Comparison of ENCODE assay signal across 8 cellular contexts in genomic region chr1:59730759-59731478, GRCh38.
DNase-seq lines count a peak whose midpoint lies in the region; ATAC-seq and TF ChIP-seq lines count a peak whose summit lies in the region.

No MANE protein-coding gene starts in this region.

- H3K9me3 ChIP-seq in right atrium auricular region (no peaks in the 10 kb centered on the region), sigmoid colon (no peaks in the 10 kb centered on the region)

- H3K27ac ChIP-seq in right atrium auricular region (peak overlapping the region; percentile 68 to 78), sigmoid colon (peak overlapping the region; percentile 79 to 89 (median 84))

- peaks cover 0 to 39% of the 10 kb centered on the region in 2 donors for H3K4me1 ChIP-seq in right atrium auricular region
- H3K4me1 ChIP-seq in sigmoid colon, result peaks cover 0 to 49% (median 36%) of the 10 kb centered on the region in 4 donors

- DNase-seq in AG04449 (ENCODE audit: low read depth, low spot score), result peak; percentile 82
- DNase-seq in HPDE6-E6E7 (ENCODE audit: extremely low spot score), result peak; percentile 75
- peak; percentile 96 for DNase-seq in amniotic epithelial cell (ENCODE audit: low read depth)
- DNase-seq in right atrium auricular region (ENCODE audit: low spot score), result peak; percentile 90
- peak; percentile 93 for DNase-seq in sigmoid colon
- DNase-seq in NCI-H1694 (lab: John Stamatoyannopoulos, UW), result no peak

- H3K36me3 ChIP-seq in right atrium auricular region (no peaks in the 10 kb centered on the region), sigmoid colon (no peaks in the 10 kb centered on the region)

- intact Hi-C loops in sigmoid colon (cut with DNase I), result no loop called here

- CTCF ChIA-PET in AG04449 (lab: Yijun Ruan, JAX), result interaction anchor here (0.9 to 1.2 kb wide), 2 partner anchors 13 to 32 kb away, joined by 3 to 4 read pairs; no protein-coding TSS in a partner anchor

- 43 to 49% methylated on average over 12 of the region's 12 CpGs for WGBS in sigmoid colon, 2 donors

- ATAC-seq in HG03175 (IDR thresholded peaks at IDR 0.05; ENCODE audit: unreplicated experiment) (no peak), HG03342 (IDR thresholded peaks at IDR 0.05; ENCODE audit: unreplicated experiment) (no peak)

- peak in 3 of 4 donors; percentile 26 to 64 (median 47) for TF ChIP-seq EP300 in sigmoid colon (IDR thresholded peaks at IDR 0.05)

- POLR2A ChIA-PET in AG04449 (lab: Yijun Ruan, JAX), result interaction anchor here (0.9 to 1.7 kb wide), 4 partner anchors 20 to 948 kb away, joined by 3 to 7 read pairs (median 4); partner anchors contain the start of gene JUN

- TF ChIP-seq POLR2A in sigmoid colon (IDR thresholded peaks at IDR 0.05), result no peak

- no peak for TF ChIP-seq CTCF in AG04449 (IDR thresholded peaks at IDR 0.05; ENCODE audit: insufficient read depth, low read length, missing control alignments)
- TF ChIP-seq CTCF in right atrium auricular region (IDR thresholded peaks at IDR 0.05), result no peak
- no peak for TF ChIP-seq CTCF in sigmoid colon (IDR thresholded peaks at IDR 0.05)

- no peaks in the 10 kb centered on the region for H3K27me3 ChIP-seq in right atrium auricular region
- H3K27me3 ChIP-seq in sigmoid colon, result no peaks in the 10 kb centered on the region

- no peak overlapping the region for H3K4me3 ChIP-seq in AG04449 (ENCODE audit: low read depth, low read length)
- no peak overlapping the region for H3K4me3 ChIP-seq in right atrium auricular region
- no peak overlapping the region for H3K4me3 ChIP-seq in sigmoid colon
